ENCODE assay signal across 16 cellular contexts in genomic region chr6:121615493-121615892, GRCh38.
DNase-seq lines count a peak whose midpoint lies in the region; ATAC-seq, FAIRE-seq and TF ChIP-seq lines count a peak whose summit lies in the region.
"Had no signal": no experiment of that assay in that cellular context is flagged by ENCODE, and none has a peak within 500 bp of the region (broad histone marks: within the 10 kb centered on the region; RNA-seq: fewer than 3 reads in every experiment).

No MANE protein-coding gene starts in this region.

- POLR2A ChIA-PET in activated CD4-positive, alpha-beta T cell treated with anti-CD3 and anti-CD28 coated beads, Interleukin-2, amount 10 ng/mL, durations not matched to agents 7 days and 5 days (lab: Charles Lee): no interaction called here

- TF ChIP-seq POLR2A in GM12892 (IDR thresholded peaks at IDR 0.05; ENCODE audit: low read depth, low read length): no peak

- H4K20me1 ChIP-seq in DND-41 (ENCODE audit: insufficient read depth, low read length): no peaks in the 10 kb centered on the region
- no peaks in the 10 kb centered on the region for H4K20me1 ChIP-seq in MM.1S (ENCODE audit: insufficient read depth, low read length)
- H4K20me1 ChIP-seq in neural progenitor cell (ENCODE audit: low read depth): no peaks in the 10 kb centered on the region

- H3K36me3 ChIP-seq in DND-41 (ENCODE audit: insufficient read depth, low read length) (no peaks in the 10 kb centered on the region), MM.1S (replicated peaks; ENCODE audit: insufficient read depth, low read length) (no peaks in the 10 kb centered on the region), endodermal cell (ENCODE audit: control insufficient read depth, insufficient read depth, low read length) (no peaks in the 10 kb centered on the region), neural progenitor cell (no peaks in the 10 kb centered on the region)

- no peaks in the 10 kb centered on the region for H3K27me3 ChIP-seq in DND-41 (ENCODE audit: insufficient read depth, low read length, poor library complexity)
- H3K27me3 ChIP-seq in MM.1S (replicated peaks; ENCODE audit: insufficient read depth, low read length): no peaks in the 10 kb centered on the region
- H3K27me3 ChIP-seq in endodermal cell (ENCODE audit: control insufficient read depth, insufficient read depth, low read length, poor library complexity, severe bottlenecking): no peaks in the 10 kb centered on the region
- no peaks in the 10 kb centered on the region for H3K27me3 ChIP-seq in neural progenitor cell

- H2AFZ ChIP-seq in DND-41 (ENCODE audit: low read depth, low read length): no peak overlapping the region
- H2AFZ ChIP-seq in MM.1S (ENCODE audit: low read length): no peak overlapping the region
- no peak overlapping the region for H2AFZ ChIP-seq in neural progenitor cell (replicated peaks)

- H3K9ac ChIP-seq in DND-41 (ENCODE audit: low read depth, low read length) (no peak overlapping the region), MM.1S (ENCODE audit: low read length) (no peak overlapping the region), endodermal cell (ENCODE audit: extremely low read depth, low read length, poor library complexity, severe bottlenecking) (no peak overlapping the region), neural progenitor cell (no peak overlapping the region)

- DNase-seq in DND-41 (no peak), MM.1S (no peak), endodermal cell (peak; percentile 48), neural progenitor cell (ENCODE audit: low spot score) (no peak), GM12892 (ENCODE audit: insufficient read length) (no peak), NCI-H2081 (lab: John Stamatoyannopoulos, UW) (no peak)
- no peak for DNase-seq in activated CD4-positive, alpha-beta T cell treated with anti-CD3 and anti-CD28 coated beads, Interleukin-2, amount 10 ng/mL, durations not matched to agents 7 days and 5 days
- DNase-seq: activated CD4-positive, CD25-positive, alpha-beta regulatory T cell treated with anti-CD3 and anti-CD28 coated beads, Interleukin-2, amount 50 U/mL, for 72 hours; erythroblast; left cardiac atrium; NCI-H2081 treated with DMSO at 0.1 percent for 48 hours; NCI-H774; psoas muscle had no signal

- no peak overlapping the region for H3K27ac ChIP-seq in DND-41 (ENCODE audit: low read length)
- no peak overlapping the region for H3K27ac ChIP-seq in MM.1S (ENCODE audit: low read length)
- no peak overlapping the region for H3K27ac ChIP-seq in endodermal cell (ENCODE audit: low read depth, low read length)
- H3K27ac ChIP-seq in neural progenitor cell: no peak overlapping the region
- H3K27ac ChIP-seq: psoas muscle had no signal

- WGBS in endodermal cell (ENCODE audit: insufficient coverage in 1 of 2, insufficient read length in 1 of 2), 2 experiments: 58% methylated on average over 2 of the region's 3 CpGs; no CpG with 5 or more reads in 1 of the 2 experiments

- H3K9me3 Mint-ChIP-seq in endodermal cell (no peaks in the 10 kb centered on the region), neural progenitor cell (no peaks in the 10 kb centered on the region)
- H3K9me3 Mint-ChIP-seq in activated CD4-positive, alpha-beta T cell treated with anti-CD3 and anti-CD28 coated beads, Interleukin-2, amount 10 ng/mL, durations not matched to agents 7 days and 5 days: no peaks in the 10 kb centered on the region
- H3K9me3 Mint-ChIP-seq: activated naive CD4-positive, alpha-beta T cell treated with anti-CD3 and anti-CD28 coated beads, Interleukin-2, amount 50 U/mL, for 24 hours had no signal

- TF ChIP-seq CTCF in DND-41 (IDR thresholded peaks at IDR 0.05; ENCODE audit: borderline replicate concordance, extremely low read depth, low read length, poor library complexity, severe bottlenecking) (peak; percentile 27), MM.1S (IDR thresholded peaks at IDR 0.05; ENCODE audit: low read length) (0 out of 2 replicates have a peak, but pooled peaks have one; percentile 8), endodermal cell (conservative IDR thresholded peaks at IDR 0.05) (peak; percentile 78), neural progenitor cell (IDR thresholded peaks at IDR 0.05) (peak; percentile 24)

- H3K4me2 ChIP-seq in DND-41 (ENCODE audit: insufficient read depth, low read length) (no peak overlapping the region), MM.1S (ENCODE audit: low read depth, low read length) (no peak overlapping the region), neural progenitor cell (no peak overlapping the region)

- H3F3A ChIP-seq in MM.1S (ENCODE audit: insufficient read depth, low read length) (no peaks in the 10 kb centered on the region), neural progenitor cell (ENCODE audit: low read depth) (no peaks in the 10 kb centered on the region)

- H3K9me2 ChIP-seq in MM.1S (replicated peaks; ENCODE audit: insufficient read depth, low read length): no peaks in the 10 kb centered on the region

- H3K27ac Mint-ChIP-seq in endodermal cell (no peak overlapping the region), neural progenitor cell (no peak overlapping the region)
- no peak overlapping the region for H3K27ac Mint-ChIP-seq in activated CD4-positive, alpha-beta T cell treated with anti-CD3 and anti-CD28 coated beads, Interleukin-2, amount 10 ng/mL, durations not matched to agents 7 days and 5 days
- H3K27ac Mint-ChIP-seq: activated naive CD4-positive, alpha-beta T cell treated with anti-CD3 and anti-CD28 coated beads, Interleukin-2, amount 50 U/mL, for 24 hours had no signal

- no peaks in the 10 kb centered on the region for H3K27me3 Mint-ChIP-seq in endodermal cell (ENCODE audit: insufficient read depth)
- no peaks in the 10 kb centered on the region for H3K27me3 Mint-ChIP-seq in neural progenitor cell (ENCODE audit: insufficient read depth, low read depth)
- no peaks in the 10 kb centered on the region for H3K27me3 Mint-ChIP-seq in activated CD4-positive, alpha-beta T cell treated with anti-CD3 and anti-CD28 coated beads, Interleukin-2, amount 10 ng/mL, durations not matched to agents 7 days and 5 days
- H3K27me3 Mint-ChIP-seq: activated naive CD4-positive, alpha-beta T cell treated with anti-CD3 and anti-CD28 coated beads, Interleukin-2, amount 50 U/mL, for 24 hours; central memory CD8-positive, alpha-beta T cell had no signal

- H3K4me1 Mint-ChIP-seq in endodermal cell: peaks cover 16% of the 10 kb centered on the region
- H3K4me1 Mint-ChIP-seq in neural progenitor cell: peaks cover 3% of the 10 kb centered on the region
- H3K4me1 Mint-ChIP-seq in activated CD4-positive, alpha-beta T cell treated with anti-CD3 and anti-CD28 coated beads, Interleukin-2, amount 10 ng/mL, durations not matched to agents 7 days and 5 days: no peaks in the 10 kb centered on the region
- H3K4me1 Mint-ChIP-seq: activated naive CD4-positive, alpha-beta T cell treated with anti-CD3 and anti-CD28 coated beads, Interleukin-2, amount 50 U/mL, for 24 hours; central memory CD8-positive, alpha-beta T cell had no signal

- H3K4me3 Mint-ChIP-seq in endodermal cell: no peak overlapping the region
- no peak overlapping the region for H3K4me3 Mint-ChIP-seq in neural progenitor cell
- no peak overlapping the region for H3K4me3 Mint-ChIP-seq in activated CD4-positive, alpha-beta T cell treated with anti-CD3 and anti-CD28 coated beads, Interleukin-2, amount 10 ng/mL, durations not matched to agents 7 days and 5 days
- H3K4me3 Mint-ChIP-seq: activated naive CD4-positive, alpha-beta T cell treated with anti-CD3 and anti-CD28 coated beads, Interleukin-2, amount 50 U/mL, for 24 hours; central memory CD8-positive, alpha-beta T cell had no signal

- no peaks in the 10 kb centered on the region for H3K36me3 Mint-ChIP-seq in endodermal cell (ENCODE audit: low read depth)
- no peaks in the 10 kb centered on the region for H3K36me3 Mint-ChIP-seq in neural progenitor cell
- H3K36me3 Mint-ChIP-seq in activated CD4-positive, alpha-beta T cell treated with anti-CD3 and anti-CD28 coated beads, Interleukin-2, amount 10 ng/mL, durations not matched to agents 7 days and 5 days (ENCODE audit: low read depth): no peaks in the 10 kb centered on the region
- H3K36me3 Mint-ChIP-seq: activated naive CD4-positive, alpha-beta T cell treated with anti-CD3 and anti-CD28 coated beads, Interleukin-2, amount 50 U/mL, for 24 hours had no signal

- no peak overlapping the region for H3K4me3 ChIP-seq in DND-41 (ENCODE audit: low read depth in 1 of 2, low read length in 2 of 2)
- no peak overlapping the region for H3K4me3 ChIP-seq in MM.1S (ENCODE audit: low read length)
- H3K4me3 ChIP-seq in endodermal cell (ENCODE audit: low read length): no peak overlapping the region
- no peak overlapping the region for H3K4me3 ChIP-seq in neural progenitor cell
- H3K4me3 ChIP-seq: psoas muscle had no signal

- H3K9me3 ChIP-seq in DND-41 (ENCODE audit: insufficient read depth, low read length, severe bottlenecking) (no peaks in the 10 kb centered on the region), MM.1S (replicated peaks; ENCODE audit: insufficient read depth, low read length) (no peaks in the 10 kb centered on the region), endodermal cell (ENCODE audit: control insufficient read depth, low read length) (no peaks in the 10 kb centered on the region), neural progenitor cell (ENCODE audit: low read depth) (no peaks in the 10 kb centered on the region)
- H3K9me3 ChIP-seq: psoas muscle had no signal

- FAIRE-seq in GM12892 (lab: Jason Lieb, UNC): no peak

- H3K4me1 ChIP-seq in DND-41 (ENCODE audit: insufficient read depth, low read length) (no peaks in the 10 kb centered on the region), MM.1S (ENCODE audit: low read length) (no peaks in the 10 kb centered on the region), endodermal cell (ENCODE audit: control insufficient read depth, insufficient read depth, low read length) (no peaks in the 10 kb centered on the region), neural progenitor cell (peaks cover 4% of the 10 kb centered on the region)
- H3K4me1 ChIP-seq: psoas muscle had no signal

- CTCF ChIA-PET in activated CD4-positive, alpha-beta T cell treated with anti-CD3 and anti-CD28 coated beads, Interleukin-2, amount 10 ng/mL, durations not matched to agents 7 days and 5 days (lab: Charles Lee): no interaction called here

- ATAC-seq in DND-41 (ENCODE audit: insufficient read depth, low read depth) (no peak), GM21447 (IDR thresholded peaks at IDR 0.05; ENCODE audit: unreplicated experiment) (no peak)
- ATAC-seq: left cardiac atrium, psoas muscle had no signal

- H3K79me2 ChIP-seq in DND-41 (ENCODE audit: insufficient read depth, low read length) (no peaks in the 10 kb centered on the region), MM.1S (ENCODE audit: low read length) (no peaks in the 10 kb centered on the region), neural progenitor cell (ENCODE audit: low read depth) (no peaks in the 10 kb centered on the region)

Comparison
In these comparisons a context has a peak if more than half of its experiments do, and no peak if none do; other contexts are left out.
1. CTCF ChIP-seq: peak in every context shown above with its lines; median percentile 78 in endodermal cell; 27 in DND-41; 24 in neural progenitor cell; 8 in MM.1S.